ENCODE assay signal across 18 cellular contexts in the genomic region with DNA sequence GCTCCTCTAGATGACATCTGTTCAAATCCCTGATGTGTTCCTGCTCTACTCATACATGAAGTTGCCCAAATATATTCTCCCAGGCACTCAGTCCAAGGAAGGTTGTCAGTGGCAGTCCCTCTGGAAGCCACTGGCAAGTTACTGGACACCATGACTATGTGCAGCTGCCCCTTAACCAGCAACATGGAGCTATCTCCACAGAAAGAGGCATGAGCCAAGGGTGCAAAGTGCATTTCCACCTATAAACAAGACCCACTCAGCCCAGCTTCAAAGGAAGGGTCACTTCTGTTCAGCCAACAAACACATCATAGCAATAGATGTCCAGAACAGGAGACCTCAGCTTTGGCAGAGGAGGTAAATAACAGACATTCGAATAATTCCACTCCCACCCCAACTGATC.
DNase-seq lines count a peak whose midpoint lies in the region; ATAC-seq, FAIRE-seq and TF ChIP-seq lines count a peak whose summit lies in the region.
"Had no signal": no experiment of that assay in that cellular context is flagged by ENCODE, and none has a peak within 500 bp of the region (broad histone marks: within the 10 kb centered on the region; RNA-seq: fewer than 3 reads in every experiment).

No MANE protein-coding gene starts in this region.

- in situ Hi-C loops in HepG2 (cut with HindIII; ENCODE audit: extremely low pct_ligation_motif_present, low pct_unique_long_range_greater_than_20kb) = no loop called here

- no peak overlapping the region for H2AFZ ChIP-seq in HepG2 (ENCODE audit: low read length)
- H2AFZ ChIP-seq in smooth muscle cell (ENCODE audit: low read depth) = no peak overlapping the region

- CTCF ChIA-PET in HepG2 (lab: Yijun Ruan, JAX; ENCODE audit: low intra/inter-chr PET ratio, low total read pairs) = no interaction called here
- CTCF ChIA-PET in CD8-positive, alpha-beta memory T cell (lab: Charles Lee) = no interaction called here
- CTCF ChIA-PET in WTC11 (lab: Charles Lee) = interaction anchor here (0.6 kb wide), 1 partner anchor 803 kb away, joined by 3 read pairs; no protein-coding TSS in a partner anchor

- H3K36me3 ChIP-seq in HepG2 (replicated peaks in 1 of 2; ENCODE audit: control insufficient read depth in 1 of 2, insufficient read depth in 2 of 2, low read length in 2 of 2) (no peaks in the 10 kb centered on the region), smooth muscle cell (ENCODE audit: low read depth) (no peaks in the 10 kb centered on the region), vagina (no peaks in the 10 kb centered on the region)
- no peaks in the 10 kb centered on the region for H3K36me3 ChIP-seq in CD8-positive, alpha-beta memory T cell (ENCODE audit: insufficient read depth, low read length)
- H3K36me3 ChIP-seq: BLaER1 had no signal

- peaks cover 0 to 17% (median 0%) of the 10 kb centered on the region in 3 donors for H3K36me3 Mint-ChIP-seq in CD8-positive, alpha-beta memory T cell
- H3K36me3 Mint-ChIP-seq in WTC11 = peaks cover 11% of the 10 kb centered on the region
- H3K36me3 Mint-ChIP-seq: CD14-positive monocyte had no signal

- no peak overlapping the region for H3K4me3 Mint-ChIP-seq in CD8-positive, alpha-beta memory T cell
- no peak overlapping the region for H3K4me3 Mint-ChIP-seq in WTC11
- H3K4me3 Mint-ChIP-seq: CD14-positive monocyte; CD4-positive, alpha-beta memory T cell; HFFc6 had no signal

- no peaks in the 10 kb centered on the region for H4K20me1 ChIP-seq in HepG2 (ENCODE audit: insufficient read depth, low read length)
- no peaks in the 10 kb centered on the region for H4K20me1 ChIP-seq in smooth muscle cell (ENCODE audit: low read depth)
- H4K20me1 ChIP-seq: BLaER1 had no signal

- peaks cover 25% of the 10 kb centered on the region for H3K9me3 ChIP-seq in HepG2 (ENCODE audit: low read length)
- no peaks in the 10 kb centered on the region for H3K9me3 ChIP-seq in smooth muscle cell (replicated peaks; ENCODE audit: low read depth)
- no peaks in the 10 kb centered on the region for H3K9me3 ChIP-seq in vagina
- peaks cover 5% of the 10 kb centered on the region for H3K9me3 ChIP-seq in CD8-positive, alpha-beta memory T cell (ENCODE audit: low read length)

- no TSS peak for BruUV-seq in HepG2 (replicated peaks; lab: Mats Ljungman, UMichigan)

- no peak for TF ChIP-seq RAD21 in HepG2 (CRISPR knock-in tag; IDR thresholded peaks at IDR 0.05)

- H3K4me1 Mint-ChIP-seq in CD8-positive, alpha-beta memory T cell = no peaks in the 10 kb centered on the region
- H3K4me1 Mint-ChIP-seq in WTC11 = peaks cover 13% of the 10 kb centered on the region
- H3K4me1 Mint-ChIP-seq: CD14-positive monocyte; CD4-positive, alpha-beta memory T cell had no signal

- 6% methylated on average over 1 of the region's 1 CpG for WGBS in HepG2 (ENCODE audit: low lambda C conversion rate)
- WGBS in smooth muscle cell (ENCODE audit: low lambda C conversion rate) = 90% methylated on average over 1 of the region's 1 CpG

- H3K27me3 ChIP-seq in HepG2 (ENCODE audit: control insufficient read depth in 1 of 2, insufficient read depth in 2 of 2, low read length in 2 of 2) = peaks cover 2 to 14% of the 10 kb centered on the region in 2 experiments; a peak in 2 of 5 replicates
- no peaks in the 10 kb centered on the region for H3K27me3 ChIP-seq in smooth muscle cell (ENCODE audit: low read depth)
- no peaks in the 10 kb centered on the region for H3K27me3 ChIP-seq in vagina
- no peaks in the 10 kb centered on the region for H3K27me3 ChIP-seq in CD8-positive, alpha-beta memory T cell (ENCODE audit: insufficient read depth, low read length, poor library complexity, severe bottlenecking)
- H3K27me3 ChIP-seq: BLaER1 had no signal

- 0 out of 2 replicates have a peak, but pooled peaks cover 5% of the 10 kb centered on the region for H3K4me1 ChIP-seq in HepG2 (ENCODE audit: insufficient read depth, low read length)
- no peaks in the 10 kb centered on the region for H3K4me1 ChIP-seq in smooth muscle cell (ENCODE audit: low read depth)
- H3K4me1 ChIP-seq in vagina = no peaks in the 10 kb centered on the region
- no peaks in the 10 kb centered on the region for H3K4me1 ChIP-seq in CD8-positive, alpha-beta memory T cell (ENCODE audit: insufficient read depth, low read length)

- TF ChIP-seq POLR2A in HepG2 (IDR thresholded peaks at IDR 0.05; ENCODE audit: insufficient read depth in 1 of 2, low read depth in 2 of 2, low read length in 2 of 2) = no peak
- TF ChIP-seq POLR2A in vagina (IDR thresholded peaks at IDR 0.05) = no peak

- peaks cover 9 to 21% (median 12%) of the 10 kb centered on the region in 5 donors for H3K9me3 Mint-ChIP-seq in CD8-positive, alpha-beta memory T cell
- H3K9me3 Mint-ChIP-seq in WTC11 = peaks cover 23% of the 10 kb centered on the region
- H3K9me3 Mint-ChIP-seq: HFFc6 had no signal

- H3K4me2 ChIP-seq in HepG2 (ENCODE audit: low read depth, low read length) (no peak overlapping the region), smooth muscle cell (no peak overlapping the region)
- H3K4me2 ChIP-seq: BLaER1 had no signal

- H3F3A ChIP-seq in smooth muscle cell (ENCODE audit: low read depth) = no peaks in the 10 kb centered on the region

- no peak overlapping the region for H3K4me3 ChIP-seq in HepG2 (replicated peaks in 1 of 3; ENCODE audit: insufficient read depth in 1 of 3, low read depth in 2 of 3, low read length in 3 of 3)
- H3K4me3 ChIP-seq in smooth muscle cell = no peak overlapping the region
- no peak overlapping the region for H3K4me3 ChIP-seq in vagina
- no peak overlapping the region for H3K4me3 ChIP-seq in CD8-positive, alpha-beta memory T cell (ENCODE audit: low read length)
- H3K4me3 ChIP-seq: BLaER1 had no signal

- intact Hi-C loops in HepG2 (cut with micrococcal nuclease; ENCODE audit: unreplicated experiment) = no loop called here
- intact Hi-C loops in vagina (cut with DNase I) = no loop called here

- FAIRE-seq in HTR-8/SVneo (lab: Jason Lieb, UNC) = peak; percentile 80
- no peak for FAIRE-seq in HepG2 (lab: Jason Lieb, UNC)

- ATAC-seq in HepG2 = peak; percentile 51
- ATAC-seq in WTC11 = no peak
- ATAC-seq: HCT116 had no signal

- peaks cover 21 to 27% of the 10 kb centered on the region in 2 donors for H3K27me3 Mint-ChIP-seq in CD8-positive, alpha-beta memory T cell
- peaks cover 9% of the 10 kb centered on the region; the same call in 1 of the 2 replicates for H3K27me3 Mint-ChIP-seq in WTC11 (ENCODE audit: low read depth)

- H3K27ac ChIP-seq in HepG2 (ENCODE audit: extremely low read length, insufficient read depth, low read length) = no peak overlapping the region
- H3K27ac ChIP-seq in smooth muscle cell (ENCODE audit: low read depth) = peak overlapping the region; percentile 70
- peak overlapping the region; percentile 59 for H3K27ac ChIP-seq in vagina
- H3K27ac ChIP-seq in CD8-positive, alpha-beta memory T cell (ENCODE audit: low read depth, low read length) = no peak overlapping the region
- H3K27ac ChIP-seq: BLaER1 had no signal

- no peaks in the 10 kb centered on the region for H3K79me2 ChIP-seq in HepG2 (ENCODE audit: insufficient read depth, low read length)
- no peaks in the 10 kb centered on the region for H3K79me2 ChIP-seq in smooth muscle cell (ENCODE audit: low read depth)

- H3K9ac ChIP-seq in HepG2 (ENCODE audit: insufficient read depth, low read depth, low read length) (no peak overlapping the region), smooth muscle cell (ENCODE audit: low read depth) (no peak overlapping the region)
- H3K9ac ChIP-seq: BLaER1 had no signal

- POLR2A ChIA-PET in HepG2 (lab: Yijun Ruan, JAX) = no interaction called here
- POLR2A ChIA-PET in CD8-positive, alpha-beta memory T cell (lab: Charles Lee) = no interaction called here
- POLR2A ChIA-PET in WTC11 (lab: Charles Lee) = no interaction called here

- no peak overlapping the region for H3K27ac Mint-ChIP-seq in CD8-positive, alpha-beta memory T cell
- no peak overlapping the region for H3K27ac Mint-ChIP-seq in WTC11
- H3K27ac Mint-ChIP-seq: CD4-positive, alpha-beta memory T cell had no signal

- no peak for TF ChIP-seq EP300 in HepG2 (IDR thresholded peaks at IDR 0.05; ENCODE audit: low read depth in 2 of 2, low read length in 2 of 2)
- no peak for TF ChIP-seq EP300 in HepG2 (CRISPR knock-in tag; IDR thresholded peaks at IDR 0.05; ENCODE audit: borderline replicate concordance)

- no peak for TF ChIP-seq CTCF in HepG2 (CRISPR knock-in tag; IDR thresholded peaks at IDR 0.05)
- no peak for TF ChIP-seq CTCF in smooth muscle cell (IDR thresholded peaks at IDR 0.05; ENCODE audit: borderline replicate concordance, insufficient read depth, poor library complexity, severe bottlenecking)
- no peak for TF ChIP-seq CTCF in vagina (IDR thresholded peaks at IDR 0.05)
- TF ChIP-seq CTCF in WTC11 (IDR thresholded peaks at IDR 0.05) = no peak

- no peak for DNase-seq in HTR-8/SVneo (ENCODE audit: insufficient read length, low spot score)
- DNase-seq in HepG2 (ENCODE audit: low spot score) = no peak
- no peak for DNase-seq in smooth muscle cell (lab: John Stamatoyannopoulos, UW; ENCODE audit: unreplicated experiment)
- no peak for DNase-seq in vagina (ENCODE audit: extremely low spot score in 2 of 2)
- DNase-seq in CD8-positive, alpha-beta memory T cell = no peak
- no peak for DNase-seq in NOMO-1 treated with dmso at 0.1 percent for 144 hours (lab: John Stamatoyannopoulos, UW; ENCODE audit: unreplicated experiment)
- DNase-seq in WTC11 (ENCODE audit: low spot score) = no peak
- DNase-seq: 8988T; Calu3; CD4-positive, alpha-beta memory T cell; DMS79 treated with DMSO at 0.1 percent for 48 hours; GF-D8; GOT3; H7; HFFc6 had no signal

TF ChIP-seq in HepG2, 621 proteins besides CTCF, POLR2A, EP300 and RAD21 (continues in another document):
- TF ChIP-seq, protein P1, sequence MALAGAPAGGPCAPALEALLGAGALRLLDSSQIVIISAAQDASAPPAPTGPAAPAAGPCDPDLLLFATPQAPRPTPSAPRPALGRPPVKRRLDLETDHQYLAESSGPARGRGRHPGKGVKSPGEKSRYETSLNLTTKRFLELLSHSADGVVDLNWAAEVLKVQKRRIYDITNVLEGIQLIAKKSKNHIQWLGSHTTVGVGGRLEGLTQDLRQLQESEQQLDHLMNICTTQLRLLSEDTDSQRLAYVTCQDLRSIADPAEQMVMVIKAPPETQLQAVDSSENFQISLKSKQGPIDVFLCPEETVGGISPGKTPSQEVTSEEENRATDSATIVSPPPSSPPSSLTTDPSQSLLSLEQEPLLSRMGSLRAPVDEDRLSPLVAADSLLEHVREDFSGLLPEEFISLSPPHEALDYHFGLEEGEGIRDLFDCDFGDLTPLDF (CRISPR knock-in tag; IDR thresholded peaks at IDR 0.05) = no peak

TF ChIP-seq in WTC11, 78 proteins besides CTCF, POLR2A, EP300 and RAD21 (continues in another document):
- no peak for TF ChIP-seq JUN (CRISPR knock-in tag; IDR thresholded peaks at IDR 0.05)

Comparison
In these comparisons a context has a peak if more than half of its experiments do, and no peak if none do; other contexts are left out.
1. H3K27ac ChIP-seq: peak in smooth muscle cell (single experiment) and vagina (single experiment); none in HepG2 (single experiment) and CD8-positive, alpha-beta memory T cell (single experiment).